Comparison of ENCODE assay signal across 17 cellular contexts in genomic region chr17:80295559-80295958, GRCh38.
"Had no signal": no experiment of that assay in that cellular context is flagged by ENCODE, and none has a peak within 500 bp of the region (broad histone marks: within the 10 kb centered on the region; RNA-seq: fewer than 3 reads in every experiment).

No MANE protein-coding gene starts in this region.

- H3K9me3 ChIP-seq: lower lobe of right lung, mucosa of descending colon, thoracic aorta had no signal

- H3K27me3 Mint-ChIP-seq: activated naive CD8-positive, alpha-beta T cell treated with anti-CD3 and anti-CD28 coated beads, Interleukin-2, amount 10 ng/mL, durations not matched to agents 7 days and 5 days; stimulated activated memory B cell treated with anti-CD40 and anti-IgM and Interleukin-4, amounts not matched to agents 10 μg/mL and 1 μg/mL and 100 μg/mL, for 72 hours; type B pancreatic cell had no signal

- H3K4me1 ChIP-seq: lower lobe of right lung had no signal

- FAIRE-seq: kidney, small intestine had no signal

- H3K4me3 ChIP-seq: lower lobe of right lung, mucosa of descending colon, thoracic aorta had no signal

- DNase-seq: activated CD4-positive, alpha-beta T cell treated with anti-CD3 and anti-CD28 coated beads, Interleukin-2, amount 50 U/mL, for 1 hour; activated CD8-positive, alpha-beta memory T cell treated with anti-CD3 and anti-CD28 coated beads for 24 hours; activated naive CD8-positive, alpha-beta T cell treated with anti-CD3 and anti-CD28 coated beads, Interleukin-2, amount 10 ng/mL, durations not matched to agents 7 days and 5 days; amygdala; cortex of kidney; mesendoderm; mucosa of descending colon; occipital lobe; small intestine; stimulated activated CD4-positive, alpha-beta T cell treated with anti-CD3 and anti-CD28 coated beads, Interleukin-2, amount 100 ng/mL, for 24 hours had no signal

- H3K27ac Mint-ChIP-seq: activated naive CD8-positive, alpha-beta T cell treated with anti-CD3 and anti-CD28 coated beads, Interleukin-2, amount 10 ng/mL, durations not matched to agents 7 days and 5 days; stimulated activated memory B cell treated with anti-CD40 and anti-IgM and Interleukin-4, amounts not matched to agents 10 μg/mL and 1 μg/mL and 100 μg/mL, for 72 hours; type B pancreatic cell had no signal

- H3K4me3 Mint-ChIP-seq: activated naive CD8-positive, alpha-beta T cell treated with anti-CD3 and anti-CD28 coated beads, Interleukin-2, amount 10 ng/mL, durations not matched to agents 7 days and 5 days; neural crest cell; stimulated activated memory B cell treated with anti-CD40 and anti-IgM and Interleukin-4, amounts not matched to agents 10 μg/mL and 1 μg/mL and 100 μg/mL, for 72 hours; type B pancreatic cell had no signal

- H3K27ac ChIP-seq: lower lobe of right lung, thoracic aorta had no signal

- H3K4me1 Mint-ChIP-seq: stimulated activated memory B cell treated with anti-CD40 and anti-IgM and Interleukin-4, amounts not matched to agents 10 μg/mL and 1 μg/mL and 100 μg/mL, for 72 hours had no signal

- ATAC-seq: mucosa of descending colon; sciatic nerve; stimulated activated memory B cell treated with anti-CD40 and anti-IgM and Interleukin-4, amounts not matched to agents 10 μg/mL and 1 μg/mL and 100 μg/mL, for 72 hours had no signal

- H3K9me3 Mint-ChIP-seq: activated naive CD8-positive, alpha-beta T cell treated with anti-CD3 and anti-CD28 coated beads, Interleukin-2, amount 10 ng/mL, durations not matched to agents 7 days and 5 days; neural crest cell; type B pancreatic cell had no signal
